9 cellular contexts compared by ENCODE assay signal in the genomic region with DNA sequence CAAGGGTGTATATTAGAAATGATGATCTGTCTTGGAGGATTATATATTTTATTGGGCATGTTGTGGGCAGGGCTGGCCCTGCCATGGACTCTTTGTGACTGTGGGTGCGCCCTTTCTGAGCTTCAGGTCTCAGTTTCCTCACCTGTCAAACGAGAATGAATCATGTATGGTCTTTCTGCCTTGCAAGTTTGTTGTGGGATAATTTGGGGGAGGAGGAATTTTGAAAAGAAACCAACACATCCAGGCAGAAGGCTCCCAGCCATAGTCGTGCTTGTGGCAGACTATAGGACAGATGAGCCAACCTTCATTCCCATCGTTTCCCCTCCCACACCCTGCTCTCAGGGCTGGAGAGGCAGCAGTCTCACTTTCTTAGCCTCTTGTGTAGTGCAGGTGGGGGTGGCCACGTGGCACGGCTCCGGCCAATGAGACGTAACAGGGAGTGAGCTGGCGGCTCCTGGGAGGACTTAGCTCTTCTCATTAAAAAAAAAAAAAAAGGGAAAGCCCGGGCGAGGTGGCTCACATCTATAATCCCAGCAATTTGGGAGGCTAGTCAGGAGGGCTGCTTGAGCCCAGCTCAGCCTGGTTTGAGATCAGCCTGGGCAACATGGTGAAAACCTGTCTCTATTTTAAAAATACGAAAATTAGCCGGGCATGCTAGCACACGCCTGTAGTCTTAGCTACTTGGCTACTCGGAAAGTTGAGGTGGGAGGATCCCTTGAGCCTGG.
A peak's percentile ranks its signal among the peaks of the same experiment; 100 is the strongest.
DNase-seq lines count a peak whose midpoint lies in the region; ATAC-seq and TF ChIP-seq lines count a peak whose summit lies in the region.
"Had no signal": no experiment of that assay in that cellular context is flagged by ENCODE, and none has a peak within 500 bp of the region (broad histone marks: within the 10 kb centered on the region; RNA-seq: fewer than 3 reads in every experiment).

No MANE protein-coding gene starts in this region.

- no peaks in the 10 kb centered on the region for H3K9me3 ChIP-seq in psoas muscle

- H3K27ac ChIP-seq in psoas muscle: no peak overlapping the region

- TF ChIP-seq CTCF in psoas muscle (IDR thresholded peaks at IDR 0.05): no peak

- H3K36me3 ChIP-seq in psoas muscle (ENCODE audit: insufficient read depth in 1 of 2, low read depth in 1 of 2): no peaks in the 10 kb centered on the region

- DNase-seq in Ammon's horn (ENCODE audit: low spot score): peak; percentile 60
- peak; percentile 76 for DNase-seq in HT-29 (ENCODE audit: low spot score)
- DNase-seq in SHP77 (lab: John Stamatoyannopoulos, UW): peak; percentile 28 to 68
- peak; percentile 63 for DNase-seq in iris pigment epithelial cell (ENCODE audit: low read depth)
- no peak for DNase-seq in dermis blood vessel endothelial cell
- no peak for DNase-seq in psoas muscle
- DNase-seq in HuH-7 (ENCODE audit: low spot score): no peak
- DNase-seq in posterior vena cava (ENCODE audit: low spot score): no peak
- DNase-seq: Kasumi-1 had no signal

- intact Hi-C loops in psoas muscle (cut with DNase I) (no loop called here), posterior vena cava (cut with DNase I) (loop anchor here in 1 of 2 donors (5.0 kb wide), 1 partner anchor 1828 kb away; no protein-coding TSS in a partner anchor)

- WGBS in psoas muscle, 3 donors: 81 to 84% (median 83%) methylated on average over 15 of the region's 15 CpGs

- H3K27me3 ChIP-seq in psoas muscle (ENCODE audit: insufficient read depth in 3 of 3, low read length in 2 of 3): no peaks in the 10 kb centered on the region

- peaks cover 5% of the 10 kb centered on the region for H3K4me1 ChIP-seq in psoas muscle

- no peak for ATAC-seq in psoas muscle

- no peak overlapping the region for H3K4me3 ChIP-seq in psoas muscle

Comparison
In these comparisons a context has a peak if more than half of its experiments do, and no peak if none do; other contexts are left out.
1. DNase-seq: peak in Ammon's horn (single experiment), HT-29 (single experiment), SHP77 (2 of 2) and iris pigment epithelial cell (single experiment); none in dermis blood vessel endothelial cell (single experiment), psoas muscle (0 of 2), HuH-7 (single experiment) and posterior vena cava (single experiment).